In genomic region chr10:96529634-96530279, GRCh38 we compare ENCODE assay signal across 17 cellular contexts. TPM values are rescaled to one million over a fixed set of nuclear protein-coding genes. Genes with fewer than 3 reads are reported as not detected.
"Had no signal": no experiment of that assay in that cellular context is flagged by ENCODE, and none has a peak within 500 bp of the region (broad histone marks: within the 10 kb centered on the region; RNA-seq: fewer than 3 reads in every experiment).

No MANE protein-coding gene starts in this region.

- ATAC-seq: stimulated activated memory B cell treated with anti-CD40 and anti-IgM and Interleukin-4, amounts not matched to agents 10 μg/mL and 1 μg/mL and 100 μg/mL, for 72 hours had no signal

- H3K27me3 Mint-ChIP-seq: naive B cell; stimulated activated memory B cell treated with anti-CD40 and anti-IgM and Interleukin-4, amounts not matched to agents 10 μg/mL and 1 μg/mL and 100 μg/mL, for 72 hours; stimulated activated naive CD8-positive, alpha-beta T cell treated with anti-CD3 and anti-CD28 coated beads, Interleukin-15, Interleukin-2, amounts not matched to agents 100 ng/mL and 50 ng/mL, for 24 hours had no signal

- DNase-seq: colonic mucosa; dermis blood vessel endothelial cell; effector CD4-positive, alpha-beta T cell; endodermal cell; foreskin melanocyte; head of caudate nucleus; immature natural killer cell; mesendoderm; naive B cell; stimulated activated CD4-positive, alpha-beta T cell treated with anti-CD3 and anti-CD28 coated beads, Interleukin-4, amount 100 ng/mL, for 1 hour; tibial artery; upper lobe of left lung; uterus had no signal

- H3K9me3 ChIP-seq: colonic mucosa, tibial artery, upper lobe of left lung, uterus had no signal

- H3K27me3 ChIP-seq: colonic mucosa, tibial artery, upper lobe of left lung, uterus had no signal

- H3K9me3 Mint-ChIP-seq: endodermal cell; immature natural killer cell; naive B cell; nephron; stimulated activated memory B cell treated with anti-CD40 and anti-IgM and Interleukin-4, amounts not matched to agents 10 μg/mL and 1 μg/mL and 100 μg/mL, for 72 hours; stimulated activated naive CD8-positive, alpha-beta T cell treated with anti-CD3 and anti-CD28 coated beads, Interleukin-15, Interleukin-2, amounts not matched to agents 100 ng/mL and 50 ng/mL, for 24 hours had no signal

- H3K36me3 ChIP-seq: uterus had no signal

- H3K4me1 Mint-ChIP-seq: endodermal cell; nephron; stimulated activated memory B cell treated with anti-CD40 and anti-IgM and Interleukin-4, amounts not matched to agents 10 μg/mL and 1 μg/mL and 100 μg/mL, for 72 hours had no signal

- H3K4me1 ChIP-seq: tibial artery, uterus had no signal

- H3K4me3 Mint-ChIP-seq: endodermal cell; immature natural killer cell; naive B cell; nephron; stimulated activated memory B cell treated with anti-CD40 and anti-IgM and Interleukin-4, amounts not matched to agents 10 μg/mL and 1 μg/mL and 100 μg/mL, for 72 hours; stimulated activated naive CD8-positive, alpha-beta T cell treated with anti-CD3 and anti-CD28 coated beads, Interleukin-15, Interleukin-2, amounts not matched to agents 100 ng/mL and 50 ng/mL, for 24 hours had no signal

- H3K4me3 ChIP-seq: colonic mucosa, smooth muscle cell, tibial artery, upper lobe of left lung, uterus had no signal

- H3K27ac Mint-ChIP-seq: endodermal cell; naive B cell; nephron; stimulated activated memory B cell treated with anti-CD40 and anti-IgM and Interleukin-4, amounts not matched to agents 10 μg/mL and 1 μg/mL and 100 μg/mL, for 72 hours; stimulated activated naive CD8-positive, alpha-beta T cell treated with anti-CD3 and anti-CD28 coated beads, Interleukin-15, Interleukin-2, amounts not matched to agents 100 ng/mL and 50 ng/mL, for 24 hours had no signal

- H3K27ac ChIP-seq: colonic mucosa, tibial artery, upper lobe of left lung, uterus had no signal

- H3K4me2 ChIP-seq: smooth muscle cell had no signal

RNA-seq across cellular contexts. Expression of gene TLL2, which starts 16.0 kb away (rescaled TPM):
- polyA plus RNA-seq: immature natural killer cell, smooth muscle cell had no signal
